8 cellular contexts compared by ENCODE assay signal in the genomic region with DNA sequence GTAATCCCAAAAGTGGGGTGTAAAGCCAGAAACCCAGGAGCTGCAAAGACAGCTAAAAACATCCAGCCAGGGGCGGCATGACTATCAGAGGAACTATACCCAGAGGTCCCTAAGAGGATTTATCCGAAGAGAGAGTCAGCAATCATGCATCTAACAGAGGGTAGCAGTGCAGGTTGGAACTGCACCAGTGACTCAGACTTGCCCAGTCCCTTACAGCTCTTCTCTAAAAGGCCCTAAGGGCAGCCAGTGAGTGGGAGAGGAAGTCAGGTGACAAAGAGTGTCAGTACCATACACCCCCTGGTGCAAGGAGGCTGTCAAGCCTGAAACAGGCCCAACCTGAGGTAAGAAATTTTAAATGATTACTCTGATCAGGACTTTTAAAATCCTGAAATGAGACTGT.
A peak's percentile ranks its signal among the peaks of the same experiment; 100 is the strongest.
DNase-seq lines count a peak whose midpoint lies in the region; ATAC-seq and FAIRE-seq lines count a peak whose summit lies in the region.

No MANE protein-coding gene starts in this region.

- intact Hi-C loops in activated CD4-positive, alpha-beta T cell treated with anti-CD3 and anti-CD28 coated beads, Interleukin-2, amount 10 ng/mL, durations not matched to agents 24 days and 14 days (cut with micrococcal nuclease), result loop anchor here (2.0 kb wide), 1 partner anchor 127 kb away; no protein-coding TSS in a partner anchor

- H3K27me3 Mint-ChIP-seq in activated CD4-positive, alpha-beta T cell treated with anti-CD3 and anti-CD28 coated beads, Interleukin-2, amount 10 ng/mL, durations not matched to agents 24 days and 14 days, result no peaks in the 10 kb centered on the region

- no peaks in the 10 kb centered on the region for H3K9me3 Mint-ChIP-seq in activated CD4-positive, alpha-beta T cell treated with anti-CD3 and anti-CD28 coated beads, Interleukin-2, amount 10 ng/mL, durations not matched to agents 24 days and 14 days

- H3K4me3 Mint-ChIP-seq in activated CD4-positive, alpha-beta T cell treated with anti-CD3 and anti-CD28 coated beads, Interleukin-2, amount 10 ng/mL, durations not matched to agents 24 days and 14 days, result peak overlapping the region; percentile 12

- peaks cover 46% of the 10 kb centered on the region for H3K4me1 Mint-ChIP-seq in activated CD4-positive, alpha-beta T cell treated with anti-CD3 and anti-CD28 coated beads, Interleukin-2, amount 10 ng/mL, durations not matched to agents 24 days and 14 days

- peaks cover 49% of the 10 kb centered on the region for H3K36me3 Mint-ChIP-seq in activated CD4-positive, alpha-beta T cell treated with anti-CD3 and anti-CD28 coated beads, Interleukin-2, amount 10 ng/mL, durations not matched to agents 24 days and 14 days (ENCODE audit: low read depth)

- ATAC-seq in GM19351 (IDR thresholded peaks at IDR 0.05; ENCODE audit: unreplicated experiment) (peak; percentile 96), HG03175 (IDR thresholded peaks at IDR 0.05; ENCODE audit: unreplicated experiment) (peak; percentile 91)

- peak; percentile 14 for DNase-seq in Caki2 (ENCODE audit: low read depth)
- peak; percentile 71 for DNase-seq in activated CD4-positive, alpha-beta T cell treated with anti-CD3 and anti-CD28 coated beads, Interleukin-2, amount 10 ng/mL, durations not matched to agents 24 days and 14 days
- DNase-seq in iris pigment epithelial cell (ENCODE audit: low read depth), result peak; percentile 28
- DNase-seq in NCI-H2227 (lab: John Stamatoyannopoulos, UW; ENCODE audit: unreplicated experiment), result no peak
- no peak for DNase-seq in NCI-H2081 treated with DMSO at 0.1 percent for 48 hours (lab: John Stamatoyannopoulos, UW)
- DNase-seq in urothelium cell line (ENCODE audit: low spot score), result no peak

- peak overlapping the region; percentile 15 for H3K27ac Mint-ChIP-seq in activated CD4-positive, alpha-beta T cell treated with anti-CD3 and anti-CD28 coated beads, Interleukin-2, amount 10 ng/mL, durations not matched to agents 24 days and 14 days

- no peak for FAIRE-seq in urothelium cell line (lab: Jason Lieb, UNC)

- in situ Hi-C loops in Caki2 (cut with HindIII; ENCODE audit: low pct_unique_long_range_greater_than_20kb, low sequenced_read_pairs), result no loop called here

Comparison
In these comparisons a context has a peak if more than half of its experiments do, and no peak if none do; other contexts are left out.
1. DNase-seq: peak in Caki2 (single experiment), activated CD4-positive, alpha-beta T cell treated with anti-CD3 and anti-CD28 coated beads, Interleukin-2, amount 10 ng/mL, durations not matched to agents 24 days and 14 days (single experiment) and iris pigment epithelial cell (single experiment); none in NCI-H2227 (single experiment), NCI-H2081 treated with DMSO at 0.1 percent for 48 hours (single experiment) and urothelium cell line (single experiment).